Comparison of ENCODE assay signal across 18 cellular contexts in the genomic region with DNA sequence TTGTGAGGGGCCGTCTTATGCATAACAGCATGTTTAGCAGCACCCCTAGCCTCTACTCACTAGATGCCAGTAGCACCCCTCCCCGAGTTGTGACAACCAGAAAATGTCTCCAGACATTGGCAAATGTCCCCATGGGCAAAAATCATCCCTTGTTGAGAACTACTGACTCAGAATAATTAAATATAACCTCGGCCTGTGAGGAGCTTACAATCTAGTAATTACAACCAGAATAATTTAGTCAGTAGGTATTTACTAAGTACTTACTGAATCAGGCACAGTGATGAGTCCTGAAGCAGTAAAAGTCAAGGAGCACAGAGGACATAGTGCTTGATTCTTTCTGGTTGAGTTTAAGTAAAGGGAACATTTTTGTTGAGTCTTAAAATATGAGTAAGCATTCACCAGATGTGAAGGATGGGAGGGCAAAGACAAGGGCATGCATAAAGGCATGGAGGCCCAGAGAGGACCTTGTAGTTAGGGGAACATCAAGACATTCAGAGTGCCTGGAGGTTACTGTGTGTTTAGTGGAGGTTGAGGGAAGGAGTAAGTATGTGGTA. TPM values are rescaled to one million over a fixed set of nuclear protein-coding genes. Genes with fewer than 3 reads are reported as not detected.
DNase-seq lines count a peak whose midpoint lies in the region; ATAC-seq and TF ChIP-seq lines count a peak whose summit lies in the region.
"Had no signal": no experiment of that assay in that cellular context is flagged by ENCODE, and none has a peak within 500 bp of the region (broad histone marks: within the 10 kb centered on the region; RNA-seq: fewer than 3 reads in every experiment).

No MANE protein-coding gene starts in this region.

- H3K9me3 Mint-ChIP-seq in CD14-positive monocyte = no peaks in the 10 kb centered on the region
- H3K9me3 Mint-ChIP-seq in stimulated activated memory B cell treated with anti-CD40 and anti-IgM and Interleukin-4, amounts not matched to agents 10 μg/mL and 1 μg/mL and 100 μg/mL, for 72 hours = no peaks in the 10 kb centered on the region

- no peaks in the 10 kb centered on the region for H3K9me2 ChIP-seq in GM23248 (ENCODE audit: insufficient read depth)

- peaks cover 17% of the 10 kb centered on the region for H3K4me1 Mint-ChIP-seq in CD14-positive monocyte
- peaks cover 49% of the 10 kb centered on the region for H3K4me1 Mint-ChIP-seq in stimulated activated memory B cell treated with anti-CD40 and anti-IgM and Interleukin-4, amounts not matched to agents 10 μg/mL and 1 μg/mL and 100 μg/mL, for 72 hours

- H3K36me3 Mint-ChIP-seq in CD14-positive monocyte = peaks cover 41 to 48% of the 10 kb centered on the region in 2 donors
- peaks cover 57% of the 10 kb centered on the region for H3K36me3 Mint-ChIP-seq in stimulated activated memory B cell treated with anti-CD40 and anti-IgM and Interleukin-4, amounts not matched to agents 10 μg/mL and 1 μg/mL and 100 μg/mL, for 72 hours

- H3K4me1 ChIP-seq in GM23248 (ENCODE audit: insufficient read depth) (peaks cover 14% of the 10 kb centered on the region; the same call in 1 of the 2 replicates), fibroblast of lung (ENCODE audit: control insufficient read depth, extremely low read depth, insufficient read depth, low read length) (peaks cover 6% of the 10 kb centered on the region), sigmoid colon (peaks cover 0 to 73% (median 65%) of the 10 kb centered on the region in 4 donors)

- H3K27me3 ChIP-seq in GM23248 (replicated peaks; ENCODE audit: insufficient read depth) = no peaks in the 10 kb centered on the region
- H3K27me3 ChIP-seq in fibroblast of lung (ENCODE audit: control insufficient read depth, insufficient read depth, low read length) = no peaks in the 10 kb centered on the region
- no peaks in the 10 kb centered on the region for H3K27me3 ChIP-seq in sigmoid colon
- H3K27me3 ChIP-seq: suprapubic skin had no signal

- in situ Hi-C loops in GM23248 (cut with MboI) = no loop called here

- H3K36me3 ChIP-seq in GM23248 (ENCODE audit: low read depth) (peaks cover 14% of the 10 kb centered on the region; the same call in 1 of the 2 replicates), fibroblast of lung (ENCODE audit: control insufficient read depth, insufficient read depth, low read length) (peaks cover 2% of the 10 kb centered on the region), sigmoid colon (peaks cover 0 to 7% (median 0%) of the 10 kb centered on the region in 4 donors)

- H3F3A ChIP-seq in GM23248 (ENCODE audit: insufficient read depth) = peaks cover 17% of the 10 kb centered on the region

- H3K27ac ChIP-seq in GM23248 (peak overlapping the region; percentile 32), fibroblast of lung (ENCODE audit: insufficient read depth, low read length) (peak overlapping the region; percentile 22), sigmoid colon (peak overlapping the region; percentile 55 to 72 (median 67))
- H3K27ac ChIP-seq: epithelial cell of prostate, suprapubic skin had no signal

- TF ChIP-seq CTCF in CD14-positive monocyte (IDR thresholded peaks at IDR 0.05) = no peak
- TF ChIP-seq CTCF in fibroblast of lung (conservative IDR thresholded peaks at IDR 0.05 in 1 of 2, IDR thresholded peaks at IDR 0.05 in 1 of 2; ENCODE audit: low read depth in 1 of 2, low read length in 2 of 2) = no peak
- TF ChIP-seq CTCF in sigmoid colon (IDR thresholded peaks at IDR 0.05) = no peak

- H3K9me3 ChIP-seq in GM23248 (ENCODE audit: low read depth) (no peaks in the 10 kb centered on the region), fibroblast of lung (ENCODE audit: control insufficient read depth, insufficient read depth, low read depth, low read length) (no peaks in the 10 kb centered on the region), sigmoid colon (no peaks in the 10 kb centered on the region)
- H3K9me3 ChIP-seq: suprapubic skin had no signal

- no peak overlapping the region for H3K4me3 Mint-ChIP-seq in CD14-positive monocyte
- H3K4me3 Mint-ChIP-seq in stimulated activated memory B cell treated with anti-CD40 and anti-IgM and Interleukin-4, amounts not matched to agents 10 μg/mL and 1 μg/mL and 100 μg/mL, for 72 hours = no peak overlapping the region

- WGBS in GM23248 (ENCODE audit: low coverage in 1 of 2, low lambda C conversion rate in 2 of 2, missing lambda C conversion rate in 2 of 2), 2 experiments = 63 to 65% methylated on average over 3 of the region's 3 CpGs
- 81 to 91% methylated on average over 3 of the region's 3 CpGs for WGBS in sigmoid colon, 2 donors

- H3K4me3 ChIP-seq in GM23248 (no peak overlapping the region), fibroblast of lung (replicated peaks in 1 of 4; ENCODE audit: control extremely low read depth in 1 of 4, insufficient read depth in 1 of 4, low read depth in 3 of 4, low read length in 4 of 4) (no peak overlapping the region), sigmoid colon (no peak overlapping the region)
- H3K4me3 ChIP-seq: suprapubic skin had no signal

- intact Hi-C loops in CD14-positive monocyte (cut with micrococcal nuclease) (no loop called here), sigmoid colon (cut with DNase I) (no loop called here)

- H4K20me1 ChIP-seq in GM23248 (ENCODE audit: insufficient read depth) (no peaks in the 10 kb centered on the region), fibroblast of lung (ENCODE audit: control insufficient read depth, extremely low read depth, insufficient read depth, low read length) (no peaks in the 10 kb centered on the region)

- no peak overlapping the region for H3K4me2 ChIP-seq in GM23248 (ENCODE audit: unreplicated experiment)
- no peak overlapping the region for H3K4me2 ChIP-seq in fibroblast of lung (ENCODE audit: extremely low read depth, insufficient read depth, low read length)

- no peaks in the 10 kb centered on the region for H3K27me3 Mint-ChIP-seq in CD14-positive monocyte (ENCODE audit: low read depth in 3 of 3)
- no peaks in the 10 kb centered on the region for H3K27me3 Mint-ChIP-seq in stimulated activated memory B cell treated with anti-CD40 and anti-IgM and Interleukin-4, amounts not matched to agents 10 μg/mL and 1 μg/mL and 100 μg/mL, for 72 hours

- H3K9ac ChIP-seq in GM23248 (no peak overlapping the region), fibroblast of lung (ENCODE audit: insufficient read depth, low read length) (no peak overlapping the region)

- no peak for TF ChIP-seq POLR2A in sigmoid colon (IDR thresholded peaks at IDR 0.05)

- peaks cover 42% of the 10 kb centered on the region for H3K79me2 ChIP-seq in GM23248 (ENCODE audit: insufficient read depth)
- H3K79me2 ChIP-seq in fibroblast of lung (ENCODE audit: control insufficient read depth, insufficient read depth, low read length) = no peaks in the 10 kb centered on the region

- H2AFZ ChIP-seq in GM23248 (no peak overlapping the region), fibroblast of lung (ENCODE audit: low read length) (no peak overlapping the region)

- DNase-seq in CD14-positive monocyte (ENCODE audit: low spot score) (no peak), GM23248 (peak; percentile 51), fibroblast of lung (ENCODE audit: low read depth in 2 of 2) (no peak), sigmoid colon (no peak), NCI-H1417 treated with DMSO at 0.1 percent for 48 hours (lab: John Stamatoyannopoulos, UW) (no peak)
- DNase-seq in activated CD8-positive, alpha-beta memory T cell treated with anti-CD3 and anti-CD28 coated beads, Interleukin-2, amount 50 U/mL, for 4 hours = no peak
- DNase-seq: anterior cingulate cortex, cortex of kidney, kidney glomerular epithelial cell, NCI-H1930, NCI-H524, posterior cingulate gyrus had no signal

- TF ChIP-seq EP300 in sigmoid colon (IDR thresholded peaks at IDR 0.05) = no peak

- ATAC-seq in stimulated activated memory B cell treated with anti-CD40 and anti-IgM and Interleukin-4, amounts not matched to agents 10 μg/mL and 1 μg/mL and 100 μg/mL, for 72 hours = no peak
- ATAC-seq: SK-N-SH treated with all-trans-retinoic acid at 6 μM for 48 hours had no signal

- peak overlapping the region in 4 of 7 donors; percentile 1 to 43 (median 34) for H3K27ac Mint-ChIP-seq in CD14-positive monocyte
- H3K27ac Mint-ChIP-seq in stimulated activated memory B cell treated with anti-CD40 and anti-IgM and Interleukin-4, amounts not matched to agents 10 μg/mL and 1 μg/mL and 100 μg/mL, for 72 hours = no peak overlapping the region

RNA-seq across cellular contexts. Expression of a gene that starts 44.1 kb away (rescaled TPM):
- polyA plus RNA-seq in CD14-positive monocyte (not detected), GM23248 (2016; fragmentation: Nextera tagmentation; extraction: Ambion mirVana) (not detected in 2 replicates), fibroblast of lung (0.02 and 0.03 TPM in 2 replicates), sigmoid colon (1 to 10 TPM in 1 of 3 donors, under 1 TPM in 1, not detected in 1; 0.60 to 2.6 TPM)
- total RNA-seq in GM23248 (2014; rRNA removed; shearing (Covaris generic)) = not detected in 2 replicates
- total RNA-seq in fibroblast of lung (under 0.01 TPM in 2 replicates), sigmoid colon (10 to 100 TPM in 1 of 4 donors, 1 to 10 TPM in 3; 4.8 to 10.8 (median 8.7) TPM)
- 0.05 and 0.08 TPM in 2 replicates for polyA plus RNA-seq in fibroblast of lung (2012)
- polyA minus RNA-seq in fibroblast of lung (ENCODE audit: low replicate concordance) = 0.35 TPM in 1 of 2 replicates, not detected in the other
- total RNA-seq: H4, MCF 10A had no signal

RNA-seq across cellular contexts. Expression of a gene that starts 48.0 kb away (rescaled TPM):
- polyA plus RNA-seq in CD14-positive monocyte = 10 to 100 TPM; 61.2 to 68.2 TPM
- 23.7 and 24.5 TPM in 2 replicates for total RNA-seq in GM23248 (2014; rRNA removed; shearing (Covaris generic))
- 28.3 and 33.1 TPM in 2 replicates for polyA plus RNA-seq in GM23248 (2016; fragmentation: Nextera tagmentation; extraction: Ambion mirVana)
- 17.5 and 23.8 TPM in 2 replicates for total RNA-seq in fibroblast of lung
- polyA plus RNA-seq in fibroblast of lung = 31.0 and 48.2 TPM in 2 replicates
- 20.3 and 30.2 TPM in 2 replicates for polyA plus RNA-seq in fibroblast of lung (2012)
- 24.9 and 44.5 TPM in 2 replicates for polyA minus RNA-seq in fibroblast of lung (ENCODE audit: low replicate concordance)
- total RNA-seq in sigmoid colon = 10 to 100 TPM; 38.0 to 53.5 (median 42.1) TPM
- 10 to 100 TPM; 39.0 to 42.9 (median 41.8) TPM for polyA plus RNA-seq in sigmoid colon
